Comparison of ENCODE assay signal across 16 cellular contexts in genomic region chr11:14331476-14332136, GRCh38. TPM values are rescaled to one million over a fixed set of nuclear protein-coding genes. Genes with fewer than 3 reads are reported as not detected.
DNase-seq lines count a peak whose midpoint lies in the region; ATAC-seq, FAIRE-seq and TF ChIP-seq lines count a peak whose summit lies in the region.
"Had no signal": no experiment of that assay in that cellular context is flagged by ENCODE, and none has a peak within 500 bp of the region (broad histone marks: within the 10 kb centered on the region; RNA-seq: fewer than 3 reads in every experiment).

No MANE protein-coding gene starts in this region.

- CTCF ChIA-PET in GM12878 (lab: Yijun Ruan, JAX): interaction anchor here (0.8 to 1.8 kb wide), 3 partner anchors 10 to 19 kb away, joined by 3 to 4 read pairs (median 4); no protein-coding TSS in a partner anchor

- no peak overlapping the region for H3K9ac ChIP-seq in GM12878 (ENCODE audit: control insufficient read depth, insufficient read depth, low read length)

- in situ Hi-C loops in GM12878 (cut with MboI): no loop called here
- in situ Hi-C loops in GM13976 (cut with MboI; ENCODE audit: low sequenced_read_pairs, unreplicated experiment): no loop called here

- peak overlapping the region; percentile 32; the same call in 1 of the 2 replicates for H3K4me3 ChIP-seq in GM12878
- H3K4me3 ChIP-seq in stomach: no peak overlapping the region
- H3K4me3 ChIP-seq: vagina had no signal

- no peak for TF ChIP-seq EP300 in GM12878 (IDR thresholded peaks at IDR 0.05; ENCODE audit: borderline replicate concordance in 1 of 2, control insufficient read depth in 1 of 2, low read depth in 2 of 2, low read length in 2 of 2)
- TF ChIP-seq EP300 in stomach (IDR thresholded peaks at IDR 0.05): no peak

- H3K36me3 ChIP-seq in GM12878 (ENCODE audit: control insufficient read depth in 2 of 2, insufficient read depth in 2 of 2, low read length in 1 of 2): no peaks in the 10 kb centered on the region
- H3K36me3 ChIP-seq in stomach: no peaks in the 10 kb centered on the region
- H3K36me3 ChIP-seq: vagina had no signal

- H4K20me1 ChIP-seq in GM12878 (ENCODE audit: control insufficient read depth, insufficient read depth): no peaks in the 10 kb centered on the region

- TF ChIP-seq CTCF in GM12878 (IDR thresholded peaks at IDR 0.05 in 2 of 3, conservative IDR thresholded peaks at IDR 0.05 in 1 of 3; ENCODE audit: control insufficient read depth in 2 of 3, extremely low read depth in 1 of 3, insufficient read depth in 1 of 3, low read depth in 3 of 3, low read length in 3 of 3) (no peak), stomach (IDR thresholded peaks at IDR 0.05) (no peak), GM13976 (IDR thresholded peaks at IDR 0.05; ENCODE audit: borderline replicate concordance, control extremely low read depth, extremely low read depth, insufficient read depth, missing control alignments) (no peak)

- H3K4me2 ChIP-seq in GM12878 (ENCODE audit: control insufficient read depth, insufficient read depth): peak overlapping the region; percentile 67; the same call in 1 of the 2 replicates

- FAIRE-seq in GM12878 (lab: Jason Lieb, UNC): no peak
- FAIRE-seq: colon had no signal

- no TSS peak for BruUV-seq in GM12878 (replicated peaks; lab: Mats Ljungman, UMichigan)

- SMC1A ChIA-PET in GM12878 (lab: Charles Lee; ENCODE audit: uncharacterized antibody, unreplicated experiment): interaction anchor here (0.9 to 5.3 kb wide), 7 partner anchors 11 to 124 kb away, joined by 3 to 89 read pairs (median 4); no protein-coding TSS in a partner anchor

- H3K27me3 ChIP-seq in GM12878 (replicated peaks in 1 of 2; ENCODE audit: control insufficient read depth in 2 of 2, insufficient read depth in 2 of 2, low read length in 1 of 2): no peaks in the 10 kb centered on the region
- H3K27me3 ChIP-seq in stomach: no peaks in the 10 kb centered on the region
- H3K27me3 ChIP-seq: vagina had no signal

- H3K27ac ChIP-seq in GM12878 (ENCODE audit: control insufficient read depth, insufficient read depth) (peak overlapping the region; percentile 29; the same call in 1 of the 2 replicates), stomach (no peak overlapping the region)
- H3K27ac ChIP-seq: vagina had no signal

- H2AFZ ChIP-seq in GM12878 (ENCODE audit: control insufficient read depth, low read depth, low read length): no peak overlapping the region

- TF ChIP-seq POLR2A in GM12878 (IDR thresholded peaks at IDR 0.05; ENCODE audit: low read depth, low read length) (no peak), stomach (IDR thresholded peaks at IDR 0.05) (no peak)

- intact Hi-C loops in GM12878 (cut with micrococcal nuclease; ENCODE audit: unreplicated experiment) (no loop called here), stomach (cut with DNase I; ENCODE audit: low total_unique reads) (no loop called here)

- H3K4me1 ChIP-seq in GM12878 (ENCODE audit: control insufficient read depth, insufficient read depth, low read length): peaks cover 43% of the 10 kb centered on the region
- peaks cover 0 to 11% (median 3%) of the 10 kb centered on the region in 4 donors for H3K4me1 ChIP-seq in stomach

- no peak for DNase-seq in GM12878 (ENCODE audit: low read depth, low spot score)
- DNase-seq in stomach: no peak
- no peak for DNase-seq in NCI-H446 (lab: John Stamatoyannopoulos, UW)
- DNase-seq in GM13976 (ENCODE audit: low spot score): no peak
- DNase-seq in T-helper 1 cell: no peak
- DNase-seq: activated CD4-positive, alpha-beta memory T cell treated with anti-CD3 and anti-CD28 coated beads for 36 hours; activated naive CD4-positive, alpha-beta T cell treated with Interleukin-2 at 50 U/mL for 16 hours; immature natural killer cell; NCI-H1092 treated with DMSO at 0.1 percent for 48 hours; NCI-H748 treated with DMSO at 0.1 percent for 48 hours; SW 1271 had no signal

- peaks cover 93% of the 10 kb centered on the region for H3K79me2 ChIP-seq in GM12878 (ENCODE audit: control insufficient read depth, insufficient read depth, low read length)

- POLR2A ChIA-PET in GM12878 (lab: Charles Lee): interaction anchor here (0.7 to 3.4 kb wide), 5 partner anchors 10 to 189 kb away, joined by 3 to 15 read pairs (median 6); no protein-coding TSS in a partner anchor

- RAD21 ChIA-PET in GM12878 (lab: Charles Lee; ENCODE audit: unreplicated experiment): interaction anchor here (0.7 to 4.3 kb wide), 9 partner anchors 11 to 28 kb away, joined by 3 to 34 read pairs (median 6); no protein-coding TSS in a partner anchor

- ATAC-seq in GM18511 (IDR thresholded peaks at IDR 0.05; ENCODE audit: unreplicated experiment) (peak; percentile 54), GM21576 (IDR thresholded peaks at IDR 0.05; ENCODE audit: unreplicated experiment) (peak; percentile 45), HG03159 (IDR thresholded peaks at IDR 0.05; ENCODE audit: unreplicated experiment) (peak; percentile 59), GM12878 (peak; percentile 77)

- TF ChIP-seq RAD21 in GM12878 (IDR thresholded peaks at IDR 0.05; ENCODE audit: insufficient read depth, low read depth, low read length): no peak

- H3K9me3 ChIP-seq in GM12878 (replicated peaks; ENCODE audit: control insufficient read depth, insufficient read depth, low read length): peaks cover 6% of the 10 kb centered on the region; the same call in 2 of the 3 replicates
- H3K9me3 ChIP-seq in stomach: no peaks in the 10 kb centered on the region
- H3K9me3 ChIP-seq: vagina had no signal

- 30% methylated on average over 5 of the region's 6 CpGs for WGBS in GM12878 (ENCODE audit: insufficient coverage, insufficient replicate concordance, low lambda C conversion rate, missing lambda C conversion rate)
- 66 to 74% (median 70%) methylated on average over 6 of the region's 6 CpGs for WGBS in stomach, 5 donors

TF ChIP-seq in GM12878, 131 proteins besides CTCF, POLR2A, EP300 and RAD21 (continues in another document):
- TF ChIP-seq MTA2 (IDR thresholded peaks at IDR 0.05; ENCODE audit: low read depth): 0 out of 2 replicates have a peak, but pooled peaks have one; percentile 13
- TF ChIP-seq SKIL (IDR thresholded peaks at IDR 0.05; ENCODE audit: low read depth, poor library complexity, severe bottlenecking): peak; percentile 17
- peak; percentile 44; the same call in 1 of the 2 replicates for TF ChIP-seq MLLT1 (IDR thresholded peaks at IDR 0.05)
- TF ChIP-seq NBN (IDR thresholded peaks at IDR 0.05): peak; percentile 89
- peak; percentile 98 for TF ChIP-seq ZNF384 (IDR thresholded peaks at IDR 0.05; ENCODE audit: borderline replicate concordance, low read depth, low read length)
- no peak for TF ChIP-seq USF1 (IDR thresholded peaks at IDR 0.05; ENCODE audit: borderline replicate concordance, extremely low read length, insufficient read depth, low read depth, low read length)
- TF ChIP-seq HDAC2 (IDR thresholded peaks at IDR 0.05): no peak

RNA-seq across cellular contexts. Expression of gene RRAS2, which starts 27.4 kb away (rescaled TPM):
- 36.5 and 45.1 TPM in 2 replicates for total RNA-seq in GM12878 (2013; cell fraction: nucleolus; rRNA removed)
- total RNA-seq in GM12878 (2014; rRNA removed) (46.9 and 53.9 TPM in 2 replicates), GM12878 (2014; rRNA removed; fragmentation: Illumina TruSeq; extraction: Trizol) (45.8 and 49.2 TPM in 2 replicates), GM12878 (2021) (51.3 and 52.2 TPM in 2 replicates), stomach (10 to 100 TPM in 3 of 5 donors, 1 to 10 TPM in 2; 1.2 to 65.0 (median 30.4) TPM)
- 21.4 TPM for polyA plus RNA-seq in GM12878 (2011; ENCODE audit: low read depth)
- polyA plus RNA-seq in GM12878 (2011; rRNA removed) (66.3 and 111 TPM in 2 replicates), GM12878 (2014; fragmentation: Illumina TruSeq; extraction: Trizol) (72.4 and 86.7 TPM in 2 replicates), GM12878 (2014; fragmentation: Nextera tagmentation; extraction: Ambion mirVana) (10 to 100 TPM; 26.9 to 33.3 TPM), GM12878 (2014; rRNA removed) (37.4 and 41.8 TPM in 2 replicates), GM12878 (2016; fragmentation: Nextera tagmentation; extraction: Ambion mirVana) (10 to 100 TPM; 40.0 to 45.0 TPM), stomach (10 to 100 TPM; 13.8 to 20.7 (median 18.0) TPM)
- polyA plus RNA-seq in GM12878 (2011; cell fraction: cytosol; rRNA removed): 19.5 and 19.9 TPM in 2 replicates
- polyA plus RNA-seq in GM12878 (2011; cell fraction: nucleus; rRNA removed): 17.0 and 21.5 TPM in 2 replicates
- 34.4 and 46.5 TPM in 2 replicates for polyA plus RNA-seq in GM12878 (2012)
- polyA minus RNA-seq in GM12878 (2011; rRNA and poly(A)+ RNA removed): 17.7 and 26.6 TPM in 2 replicates
- 15.4 and 16.7 TPM in 2 replicates for polyA minus RNA-seq in GM12878 (2011; cell fraction: cytosol; rRNA and poly(A)+ RNA removed)
- polyA minus RNA-seq in GM12878 (2011; cell fraction: nucleus; rRNA and poly(A)+ RNA removed): 12.6 and 20.9 TPM in 2 replicates
